ENCODE assay signal across 11 cellular contexts in genomic region chr18:8794133-8794986, GRCh38.
DNase-seq lines count a peak whose midpoint lies in the region; ATAC-seq and TF ChIP-seq lines count a peak whose summit lies in the region.
"Had no signal": no experiment of that assay in that cellular context is flagged by ENCODE, and none has a peak within 500 bp of the region (broad histone marks: within the 10 kb centered on the region; RNA-seq: fewer than 3 reads in every experiment).

No MANE protein-coding gene starts in this region.

- H3K9me3 ChIP-seq in skeletal muscle satellite cell (replicated peaks; ENCODE audit: low read length): no peaks in the 10 kb centered on the region
- H3K9me3 ChIP-seq: testis had no signal

- no peaks in the 10 kb centered on the region for H3K79me2 ChIP-seq in GM23338 (replicated peaks; ENCODE audit: insufficient read depth)

- no peak overlapping the region for H3K4me3 Mint-ChIP-seq in GM23338

- H3K36me3 ChIP-seq in GM23338 (ENCODE audit: insufficient read depth): no peaks in the 10 kb centered on the region
- peaks cover 12% of the 10 kb centered on the region for H3K36me3 ChIP-seq in skeletal muscle satellite cell (ENCODE audit: insufficient read depth, low read length)

- H2AFZ ChIP-seq in GM23338: no peak overlapping the region

- no peak for TF ChIP-seq CTCF in GM23338 (conservative IDR thresholded peaks at IDR 0.05; ENCODE audit: low read depth in 2 of 2)

- no peaks in the 10 kb centered on the region for H4K20me1 ChIP-seq in GM23338 (replicated peaks; ENCODE audit: insufficient read depth)

- no peak overlapping the region for H3K4me3 ChIP-seq in GM23338
- H3K4me3 ChIP-seq in skeletal muscle satellite cell (ENCODE audit: low read length): no peak overlapping the region
- H3K4me3 ChIP-seq: testis had no signal

- peak overlapping the region; percentile 88 for H3K27ac Mint-ChIP-seq in GM23338

- peaks cover 14% of the 10 kb centered on the region; the same call in 1 of the 3 replicates for H3K36me3 Mint-ChIP-seq in GM23338 (ENCODE audit: low read depth)

- H3K4me1 Mint-ChIP-seq in GM23338: peaks cover 67% of the 10 kb centered on the region

- H3K27me3 Mint-ChIP-seq in GM23338 (ENCODE audit: insufficient read depth, low read depth, poor library complexity): peaks cover 9% of the 10 kb centered on the region

- H3F3A ChIP-seq in GM23338 (replicated peaks; ENCODE audit: low read depth): no peaks in the 10 kb centered on the region

- no peaks in the 10 kb centered on the region for H3K9me3 Mint-ChIP-seq in GM23338

- no peak overlapping the region for H3K9ac ChIP-seq in skeletal muscle satellite cell (ENCODE audit: low read depth, low read length)

- no peaks in the 10 kb centered on the region for H3K9me2 ChIP-seq in GM23338 (ENCODE audit: insufficient read depth)

- DNase-seq in GM23338 (ENCODE audit: low spot score) (no peak), fibroblast of peridontal ligament (ENCODE audit: extremely low read depth) (peak; percentile 73), OCI-M1 (lab: John Stamatoyannopoulos, UW) (no peak), hippocampal formation (lab: John Stamatoyannopoulos, UW) (no peak)
- DNase-seq: NCI-H1105 treated with DMSO at 0.1 percent for 48 hours; stimulated activated CD4-positive, alpha-beta T cell treated with anti-CD3 and anti-CD28 coated beads, Interleukin-1b, Interleukin-23, amount 100 ng/mL, for 48 hours; testis had no signal

- H3K27me3 ChIP-seq in GM23338 (ENCODE audit: insufficient read depth): no peaks in the 10 kb centered on the region
- no peaks in the 10 kb centered on the region for H3K27me3 ChIP-seq in skeletal muscle satellite cell (ENCODE audit: control insufficient read depth, insufficient read depth, low read length)
- H3K27me3 ChIP-seq: testis had no signal

- H3K4me2 ChIP-seq in GM23338 (peak overlapping the region; percentile 57), skeletal muscle satellite cell (ENCODE audit: low read length) (peak overlapping the region; percentile 10)

- peaks cover 63% of the 10 kb centered on the region for H3K4me1 ChIP-seq in GM23338 (ENCODE audit: insufficient read depth)
- peaks cover 30% of the 10 kb centered on the region for H3K4me1 ChIP-seq in skeletal muscle satellite cell (ENCODE audit: control insufficient read depth, insufficient read depth, low read length)

- peak overlapping the region; percentile 86 for H3K27ac ChIP-seq in GM23338 (ENCODE audit: low read depth)
- H3K27ac ChIP-seq: testis had no signal

- peak; percentile 51 for ATAC-seq in GM23338
- peak; percentile 75 for ATAC-seq in SK-N-SH treated with all-trans-retinoic acid at 6 μM for 48 hours
- ATAC-seq in GM18870 (IDR thresholded peaks at IDR 0.05; ENCODE audit: unreplicated experiment): no peak
- no peak for ATAC-seq in HG03378 (IDR thresholded peaks at IDR 0.05; ENCODE audit: unreplicated experiment)

TF ChIP-seq in GM23338, 12 proteins besides CTCF, POLR2A, EP300 and RAD21:
- TF ChIP-seq STAT1 (IDR thresholded peaks at IDR 0.05; ENCODE audit: unreplicated experiment) (no peak), ZNF331 (CRISPR knock-in tag; IDR thresholded peaks at IDR 0.05; ENCODE audit: low read depth) (no peak), CREB1 (CRISPR knock-in tag; IDR thresholded peaks at IDR 0.05; ENCODE audit: low read depth) (no peak)

TF ChIP-seq in SK-N-SH treated with all-trans-retinoic acid at 6 μM for 48 hours, 23 proteins besides CTCF, POLR2A, EP300 and RAD21:
- TF ChIP-seq ZNF8 (CRISPR knock-in tag; IDR thresholded peaks at IDR 0.05) (0 out of 2 replicates have a peak, but pooled peaks have one; percentile 40), CSDC2 (CRISPR knock-in tag; IDR thresholded peaks at IDR 0.05) (0 out of 2 replicates have a peak, but pooled peaks have one; percentile 35), BACH2 (CRISPR knock-in tag; IDR thresholded peaks at IDR 0.05; ENCODE audit: borderline replicate concordance) (no peak), CSRNP3 (CRISPR knock-in tag; IDR thresholded peaks at IDR 0.05) (no peak), TCF4 (CRISPR knock-in tag; IDR thresholded peaks at IDR 0.05; ENCODE audit: borderline replicate concordance) (peak; percentile 96), PPARA (CRISPR knock-in tag; IDR thresholded peaks at IDR 0.05; ENCODE audit: borderline replicate concordance) (no peak), PATZ1 (CRISPR knock-in tag; IDR thresholded peaks at IDR 0.05; ENCODE audit: borderline replicate concordance) (peak; percentile 61; the same call in 1 of the 2 replicates), ISL1 (CRISPR knock-in tag; IDR thresholded peaks at IDR 0.05) (peak; percentile 75), ZFP3 (CRISPR knock-in tag; IDR thresholded peaks at IDR 0.05) (peak; percentile 8; the same call in 1 of the 2 replicates), CREB5 (CRISPR knock-in tag; IDR thresholded peaks at IDR 0.05; ENCODE audit: low read depth) (peak; percentile 77; the same call in 1 of the 2 replicates)

Comparison
In these comparisons a context has a peak if more than half of its experiments do, and no peak if none do; other contexts are left out.
1. ATAC-seq: peak in GM23338 (single experiment) and SK-N-SH treated with all-trans-retinoic acid at 6 μM for 48 hours (single experiment); none in GM18870 (single experiment) and HG03378 (single experiment).